In the genomic region with DNA sequence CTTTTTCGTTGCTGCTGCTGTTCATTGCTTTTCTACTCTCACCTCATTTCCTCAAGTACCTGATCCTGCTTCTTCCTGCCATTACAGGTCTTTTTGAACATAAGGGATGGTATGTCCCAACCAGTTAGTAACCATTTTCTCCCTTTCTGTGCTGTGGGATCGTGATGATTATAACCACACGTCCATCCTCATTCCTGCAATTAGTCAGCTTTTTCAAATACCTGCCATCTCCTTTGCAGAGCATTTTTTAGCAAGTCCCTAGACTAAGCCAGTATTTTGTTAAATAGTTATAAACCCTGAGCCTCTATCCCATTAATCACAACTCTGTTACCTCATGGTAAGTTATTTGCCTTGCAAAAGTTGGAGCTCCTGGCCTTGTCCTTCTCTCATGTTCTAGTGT, we compare ENCODE assay signal across 1 cellular context.
TF ChIP-seq lines count a peak whose summit lies in the region.

No MANE protein-coding gene starts in this region.

TF ChIP-seq in GM12878, 131 proteins besides CTCF, POLR2A, EP300 and RAD21 (continued from another document):
- TF ChIP-seq, protein P1, sequence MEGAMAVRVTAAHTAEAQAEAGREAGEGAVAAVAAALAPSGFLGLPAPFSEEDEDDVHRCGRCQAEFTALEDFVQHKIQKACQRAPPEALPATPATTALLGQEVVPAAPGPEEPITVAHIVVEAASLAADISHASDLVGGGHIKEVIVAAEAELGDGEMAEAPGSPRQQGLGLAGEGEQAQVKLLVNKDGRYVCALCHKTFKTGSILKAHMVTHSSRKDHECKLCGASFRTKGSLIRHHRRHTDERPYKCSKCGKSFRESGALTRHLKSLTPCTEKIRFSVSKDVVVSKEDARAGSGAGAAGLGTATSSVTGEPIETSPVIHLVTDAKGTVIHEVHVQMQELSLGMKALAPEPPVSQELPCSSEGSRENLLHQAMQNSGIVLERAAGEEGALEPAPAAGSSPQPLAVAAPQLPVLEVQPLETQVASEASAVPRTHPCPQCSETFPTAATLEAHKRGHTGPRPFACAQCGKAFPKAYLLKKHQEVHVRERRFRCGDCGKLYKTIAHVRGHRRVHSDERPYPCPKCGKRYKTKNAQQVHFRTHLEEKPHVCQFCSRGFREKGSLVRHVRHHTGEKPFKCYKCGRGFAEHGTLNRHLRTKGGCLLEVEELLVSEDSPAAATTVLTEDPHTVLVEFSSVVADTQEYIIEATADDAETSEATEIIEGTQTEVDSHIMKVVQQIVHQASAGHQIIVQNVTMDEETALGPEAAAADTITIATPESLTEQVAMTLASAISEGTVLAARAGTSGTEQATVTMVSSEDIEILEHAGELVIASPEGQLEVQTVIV (IDR thresholded peaks at IDR 0.05; ENCODE audit: borderline replicate concordance, partially characterized antibody) = no peak
- 0 out of 2 replicates have a peak, but pooled peaks have one; percentile 33 for TF ChIP-seq IRF4 (IDR thresholded peaks at IDR 0.05; ENCODE audit: low read depth, low read length)
- TF ChIP-seq NFIC (IDR thresholded peaks at IDR 0.05; ENCODE audit: low read depth, low read length) = peak; percentile 46; the same call in 1 of the 2 replicates
- peak; percentile 81 for TF ChIP-seq RUNX3 (IDR thresholded peaks at IDR 0.05; ENCODE audit: low read length)
